In the genomic region with DNA sequence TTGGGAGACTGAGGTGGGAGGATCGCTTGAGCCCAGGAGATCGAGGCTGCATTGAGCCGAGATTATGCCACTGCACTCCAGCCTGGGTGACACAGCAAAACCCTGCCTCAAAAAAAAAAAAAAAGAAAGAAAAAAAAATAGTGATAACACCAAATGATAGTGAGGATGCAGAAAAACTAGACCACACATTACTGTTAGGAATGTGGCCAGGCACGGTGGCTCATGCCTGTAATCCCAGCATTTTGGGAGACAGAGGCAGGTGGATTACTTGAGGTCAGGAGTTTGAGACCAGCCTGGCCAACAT, we compare ENCODE assay signal across 16 cellular contexts. TPM values are rescaled to one million over a fixed set of nuclear protein-coding genes. Genes with fewer than 3 reads are reported as not detected.
"Had no signal": no experiment of that assay in that cellular context is flagged by ENCODE, and none has a peak within 500 bp of the region (broad histone marks: within the 10 kb centered on the region; RNA-seq: fewer than 3 reads in every experiment).

No MANE protein-coding gene starts in this region.

RNA-seq across cellular contexts. Expression of gene FXYD4, which starts 40.7 kb away (rescaled TPM):
- total RNA-seq: naive thymus-derived CD8-positive, alpha-beta T cell; natural killer cell treated with Interleukin-12 subunit alpha and Interleukin-12 subunit beta and Interleukin-15 and Interleukin-18, amount 100 ng/mL, for 72 hours; neural crest cell; occipital lobe; osteoblast; ovary; prostate gland; pulmonary artery endothelial cell; right atrium auricular region; sciatic nerve; smooth muscle cell; spleen; suprapubic skin; transverse colon; uterus had no signal
- polyA plus RNA-seq: naive thymus-derived CD8-positive, alpha-beta T cell; ovary; smooth muscle cell; urinary bladder had no signal
